In genomic region chr7:128071801-128072200, GRCh38 we compare ENCODE assay signal across 28 cellular contexts. TPM values are rescaled to one million over a fixed set of nuclear protein-coding genes. Genes with fewer than 3 reads are reported as not detected.
"Had no signal": no experiment of that assay in that cellular context is flagged by ENCODE, and none has a peak within 500 bp of the region (broad histone marks: within the 10 kb centered on the region; RNA-seq: fewer than 3 reads in every experiment).

No MANE protein-coding gene starts in this region.

- H3K9me3 Mint-ChIP-seq: activated CD4-positive, alpha-beta memory T cell treated with anti-CD3 and anti-CD28 coated beads for 36 hours; activated CD4-positive, alpha-beta T cell treated with anti-CD3 and anti-CD28 coated beads, Interleukin-2, amount 10 ng/mL, durations not matched to agents 7 days and 5 days; activated T-cell treated with anti-CD3 and anti-CD28 coated beads, Interleukin-2, amount 50 U/mL, for 4 hours; activated T-helper 2 cell treated with anti-CD3 and anti-CD28 coated beads, Interferon-gamma antibody, Interleukin-2, Interleukin-4, amounts not matched to agents 10 μg/mL and 5 μg/mL and 100 μg/mL, durations not matched to agents 14 hours and 24 hours and 36 hours had no signal

- DNase-seq: activated CD4-positive, alpha-beta memory T cell treated with anti-CD3 and anti-CD28 coated beads for 36 hours; activated CD4-positive, alpha-beta T cell treated with anti-CD3 and anti-CD28 coated beads, Interleukin-2, amount 10 ng/mL, durations not matched to agents 7 days and 5 days; activated CD4-positive, CD25-positive, alpha-beta regulatory T cell; activated CD8-positive, alpha-beta memory T cell treated with anti-CD3 and anti-CD28 coated beads for 24 hours; activated gamma-delta T cell treated with Interleukin-2 at 50 U/mL for 16 hours; activated naive CD4-positive, alpha-beta T cell treated with anti-CD3 and anti-CD28 coated beads, Interleukin-2, amount 50 U/mL, for 16 hours; activated T-cell treated with anti-CD3 and anti-CD28 coated beads, Interleukin-2, amount 50 U/mL, for 4 hours; anterior cingulate cortex; caudate nucleus; MG63; NCI-H1092 treated with DMSO at 0.1 percent for 48 hours; NCI-H1417 treated with DMSO at 0.1 percent for 48 hours; NCI-H1694; NCI-H2029; NCI-H2107; NCI-H2171 treated with DMSO at 0.1 percent for 48 hours; NCI-H345; NCI-H510A; NCI-H526 treated with DMSO at 0.1 percent for 48 hours; NCI-H82; SJCRH30; SK-N-SH; T-helper 1 cell had no signal

- H3K27ac Mint-ChIP-seq: activated CD4-positive, alpha-beta memory T cell treated with anti-CD3 and anti-CD28 coated beads for 36 hours; activated CD4-positive, alpha-beta T cell treated with anti-CD3 and anti-CD28 coated beads, Interleukin-2, amount 10 ng/mL, durations not matched to agents 7 days and 5 days; activated T-helper 2 cell treated with anti-CD3 and anti-CD28 coated beads, Interferon-gamma antibody, Interleukin-2, Interleukin-4, amounts not matched to agents 10 μg/mL and 5 μg/mL and 100 μg/mL, durations not matched to agents 14 hours and 24 hours and 36 hours had no signal

- ATAC-seq: activated T-cell treated with anti-CD3 and anti-CD28 coated beads, Interleukin-2, amount 50 U/mL, for 4 hours had no signal

- H3K36me3 ChIP-seq: MG63, SJCRH30 had no signal

- H3K9me3 ChIP-seq: MG63, SJCRH30, SK-N-SH had no signal

- H3K9ac ChIP-seq: SK-N-SH had no signal

- H3K27ac ChIP-seq: SJCRH30, VCaP had no signal

- H3K4me3 Mint-ChIP-seq: activated CD4-positive, alpha-beta memory T cell treated with anti-CD3 and anti-CD28 coated beads for 36 hours; activated CD4-positive, alpha-beta T cell treated with anti-CD3 and anti-CD28 coated beads, Interleukin-2, amount 10 ng/mL, durations not matched to agents 7 days and 5 days; activated T-cell treated with anti-CD3 and anti-CD28 coated beads, Interleukin-2, amount 50 U/mL, for 4 hours had no signal

- H3K4me2 ChIP-seq: SK-N-SH had no signal

- H3K27me3 ChIP-seq: MG63, SJCRH30 had no signal

- H3K4me3 ChIP-seq: MG63, SJCRH30 had no signal

- H3K36me3 Mint-ChIP-seq: activated CD4-positive, alpha-beta memory T cell treated with anti-CD3 and anti-CD28 coated beads for 36 hours had no signal

- H3K27me3 Mint-ChIP-seq: activated CD4-positive, alpha-beta memory T cell treated with anti-CD3 and anti-CD28 coated beads for 36 hours; activated CD4-positive, alpha-beta T cell treated with anti-CD3 and anti-CD28 coated beads, Interleukin-2, amount 10 ng/mL, durations not matched to agents 7 days and 5 days had no signal

RNA-seq across cellular contexts. Expression of gene LRRC4, which starts 40.6 kb away (rescaled TPM):
- total RNA-seq: activated CD4-positive, alpha-beta T cell treated with anti-CD3 and anti-CD28 coated beads, Interleukin-2, amount 10 ng/mL, durations not matched to agents 7 days and 5 days; OCI-LY7; RPMI7951; T-helper 2 cell treated with Interferon-gamma antibody and Interleukin-4, amounts not matched to agents 100 ng/mL and 5 ng/mL, for 36 hours had no signal
